Comparison of ENCODE assay signal across 13 cellular contexts in genomic region chr6:133814797-133815196, GRCh38.
DNase-seq lines count a peak whose midpoint lies in the region; ATAC-seq and TF ChIP-seq lines count a peak whose summit lies in the region.
"Had no signal": no experiment of that assay in that cellular context is flagged by ENCODE, and none has a peak within 500 bp of the region (broad histone marks: within the 10 kb centered on the region; RNA-seq: fewer than 3 reads in every experiment).

No MANE protein-coding gene starts in this region.

- no peaks in the 10 kb centered on the region for H3K36me3 ChIP-seq in thoracic aorta
- H3K36me3 ChIP-seq: cardiac muscle cell, lower lobe of right lung, SJSA1 had no signal

- no peaks in the 10 kb centered on the region for H3K9me3 Mint-ChIP-seq in natural killer cell

- H3K27me3 Mint-ChIP-seq in natural killer cell (ENCODE audit: low read depth in 2 of 2), result peaks cover 0 to 10% of the 10 kb centered on the region in 2 donors

- H3K9me3 ChIP-seq in thoracic aorta, result no peaks in the 10 kb centered on the region
- H3K9me3 ChIP-seq: lower lobe of right lung, SJSA1 had no signal

- peak; percentile 50 for ATAC-seq in thoracic aorta (ENCODE audit: insufficient number of reproducible peaks, low FRiP score, low read depth)
- ATAC-seq in GM21423 (IDR thresholded peaks at IDR 0.05; ENCODE audit: unreplicated experiment), result no peak
- no peak for ATAC-seq in natural killer cell

- peak; percentile 33 for DNase-seq in stimulated activated CD4-positive, alpha-beta T cell treated with anti-CD3 and anti-CD28 coated beads, Interleukin-15, amount 100 ng/mL, for 24 hours
- DNase-seq in stimulated activated CD4-positive, alpha-beta T cell treated with anti-CD3 and anti-CD28 coated beads, Interleukin-4, amount 100 ng/mL, for 24 hours, result no peak
- DNase-seq in RPMI7951 (ENCODE audit: low read depth) (peak; percentile 46), fibroblast of the conjunctiva (ENCODE audit: low read depth) (peak; percentile 20), thoracic aorta (ENCODE audit: low spot score) (no peak), ecto neural progenitor cell (ENCODE audit: low spot score) (no peak), natural killer cell (no peak)
- DNase-seq: KG1, lower lobe of right lung, NCI-H510A had no signal

- H3K4me1 ChIP-seq in thoracic aorta (ENCODE audit: control insufficient read depth in 1 of 2, low read depth in 2 of 2), result peaks cover 7 to 40% of the 10 kb centered on the region in 2 donors
- H3K4me1 ChIP-seq: lower lobe of right lung had no signal

- intact Hi-C loops in natural killer cell (cut with micrococcal nuclease), result no loop called here

- H3K4me3 ChIP-seq in thoracic aorta, result no peak overlapping the region
- H3K4me3 ChIP-seq: cardiac muscle cell, lower lobe of right lung, SJSA1 had no signal

- H3K27ac Mint-ChIP-seq in natural killer cell, result no peak overlapping the region

- TF ChIP-seq CTCF in thoracic aorta (IDR thresholded peaks at IDR 0.05) (no peak), natural killer cell (IDR thresholded peaks at IDR 0.05) (no peak)

- H3K36me3 Mint-ChIP-seq in natural killer cell, result no peaks in the 10 kb centered on the region

- peak overlapping the region in 1 of 2 donors; percentile 31 for H3K27ac ChIP-seq in thoracic aorta
- H3K27ac ChIP-seq: cardiac muscle cell, lower lobe of right lung, SJSA1 had no signal

- no peak overlapping the region for H3K4me3 Mint-ChIP-seq in natural killer cell

- no peaks in the 10 kb centered on the region for H3K4me1 Mint-ChIP-seq in natural killer cell

- H3K27me3 ChIP-seq in thoracic aorta (replicated peaks; ENCODE audit: insufficient read depth), result no peaks in the 10 kb centered on the region
- H3K27me3 ChIP-seq: SJSA1 had no signal

Comparison
In these comparisons a context has a peak if more than half of its experiments do, and no peak if none do; other contexts are left out.
1. DNase-seq: peak in stimulated activated CD4-positive, alpha-beta T cell treated with anti-CD3 and anti-CD28 coated beads, Interleukin-15, amount 100 ng/mL, for 24 hours (single experiment), RPMI7951 (single experiment) and fibroblast of the conjunctiva (single experiment); none in stimulated activated CD4-positive, alpha-beta T cell treated with anti-CD3 and anti-CD28 coated beads, Interleukin-4, amount 100 ng/mL, for 24 hours (single experiment), thoracic aorta (single experiment), ecto neural progenitor cell (single experiment) and natural killer cell (single experiment).